ENCODE assay signal across 21 cellular contexts in genomic region chr16:17927015-17927414, GRCh38.
"Had no signal": no experiment of that assay in that cellular context is flagged by ENCODE, and none has a peak within 500 bp of the region (broad histone marks: within the 10 kb centered on the region; RNA-seq: fewer than 3 reads in every experiment).

No MANE protein-coding gene starts in this region.

- H3K4me3 Mint-ChIP-seq: activated CD8-positive, alpha-beta T cell treated with anti-CD3 and anti-CD28 coated beads for 36 hours; activated naive CD4-positive, alpha-beta T cell treated with anti-CD3 and anti-CD28 coated beads, Interleukin-2, amount 50 U/mL, for 24 hours; IgD-negative memory B cell had no signal

- ATAC-seq: activated CD4-positive, CD25-positive, alpha-beta regulatory T cell treated with anti-CD3 and anti-CD28 coated beads, Interleukin-2, amount 50 U/mL, for 24 hours; activated CD8-positive, alpha-beta T cell treated with anti-CD3 and anti-CD28 coated beads for 36 hours had no signal

- H3K27ac Mint-ChIP-seq: activated CD8-positive, alpha-beta T cell treated with anti-CD3 and anti-CD28 coated beads for 36 hours; activated naive CD4-positive, alpha-beta T cell treated with anti-CD3 and anti-CD28 coated beads, Interleukin-2, amount 50 U/mL, for 24 hours; IgD-negative memory B cell had no signal

- H3K9me3 Mint-ChIP-seq: activated CD8-positive, alpha-beta T cell treated with anti-CD3 and anti-CD28 coated beads for 36 hours; activated naive CD4-positive, alpha-beta T cell treated with anti-CD3 and anti-CD28 coated beads, Interleukin-2, amount 50 U/mL, for 24 hours had no signal

- H3K4me1 Mint-ChIP-seq: activated naive CD4-positive, alpha-beta T cell treated with anti-CD3 and anti-CD28 coated beads, Interleukin-2, amount 50 U/mL, for 24 hours; IgD-negative memory B cell had no signal

- DNase-seq: activated CD4-positive, alpha-beta T cell treated with anti-CD3 and anti-CD28 coated beads for 4 hours; activated CD8-positive, alpha-beta memory T cell treated with anti-CD3 and anti-CD28 coated beads, Interleukin-2, amount 50 U/mL, for 4 hours; activated CD8-positive, alpha-beta T cell treated with anti-CD3 and anti-CD28 coated beads for 36 hours; activated naive CD4-positive, alpha-beta T cell; aorta; caudate nucleus; MG63; NCI-H1105; NCI-H1436; NCI-H1694 treated with DMSO at 0.1 percent for 48 hours; NCI-H2029 treated with DMSO at 0.1 percent for 48 hours; NCI-H226; NCI-H69; Peyer's patch; Right ventricle myocardium superior; SJCRH30; SK-N-SH; T-helper 1 cell had no signal

- H3K36me3 Mint-ChIP-seq: activated naive CD4-positive, alpha-beta T cell treated with anti-CD3 and anti-CD28 coated beads, Interleukin-2, amount 50 U/mL, for 24 hours had no signal
